Comparison of ENCODE assay signal across 8 cellular contexts in the genomic region with DNA sequence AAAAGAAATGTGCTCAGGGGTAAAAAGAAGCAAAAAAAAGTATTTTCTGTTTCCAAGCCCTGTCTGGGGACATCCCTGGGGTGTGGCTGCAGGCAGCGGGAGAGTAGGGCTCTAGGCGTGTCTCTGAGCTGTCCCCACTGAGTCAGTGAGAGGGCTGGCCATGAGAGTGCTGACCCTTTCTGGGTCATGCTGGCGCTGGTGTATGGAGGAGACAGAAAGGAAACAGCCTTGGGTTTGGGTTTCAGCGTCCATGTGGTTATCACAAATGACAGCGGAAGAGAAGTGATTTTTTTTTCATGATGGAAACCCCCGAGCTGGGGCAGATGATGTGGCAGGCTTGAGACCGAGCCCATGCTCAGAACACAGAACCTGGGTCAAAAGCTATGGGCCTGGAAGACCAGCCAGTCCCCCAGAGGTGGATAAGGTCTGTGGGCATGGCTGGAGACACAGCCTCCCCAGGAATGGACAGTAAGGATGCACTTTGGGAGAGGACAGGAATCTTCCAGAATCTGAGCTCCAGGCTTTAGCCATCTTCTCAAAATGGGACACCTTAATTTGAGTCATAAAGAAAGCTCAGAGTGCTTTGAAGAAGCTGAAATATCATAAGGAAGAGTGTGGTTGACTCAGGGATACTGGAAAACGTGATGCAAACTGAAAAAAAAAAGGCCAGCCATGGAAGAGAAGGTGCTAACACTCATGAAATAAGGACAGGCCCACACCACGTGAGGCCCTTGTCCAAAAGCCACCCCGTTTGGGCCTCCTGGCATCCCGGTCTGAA. TPM values are rescaled to one million over a fixed set of nuclear protein-coding genes. Genes with fewer than 3 reads are reported as not detected.
A peak's percentile ranks its signal among the peaks of the same experiment; 100 is the strongest.
DNase-seq lines count a peak whose midpoint lies in the region; ATAC-seq lines count a peak whose summit lies in the region.

No MANE protein-coding gene starts in this region.

- DNase-seq in T-helper 17 cell (peak; percentile 29 to 59 (median 34)), middle frontal gyrus (ENCODE audit: extremely low spot score, low spot score) (no peak), KG1 (lab: John Stamatoyannopoulos, UW) (no peak), NCI-H345 treated with DMSO at 0.1 percent for 48 hours (lab: John Stamatoyannopoulos, UW; ENCODE audit: unreplicated experiment) (no peak), kidney glomerular epithelial cell (lab: John Stamatoyannopoulos, UW) (no peak)
- DNase-seq in effector CD4-positive, alpha-beta T cell = peak; percentile 42
- peak; percentile 12 for DNase-seq in stimulated activated CD4-positive, alpha-beta T cell treated with anti-CD3 and anti-CD28 coated beads, Interleukin-12 subunit alpha, Interleukin-12 subunit beta, amount 100 ng/mL, for 4 hours

- H3K27me3 Mint-ChIP-seq in T-helper 17 cell = no peaks in the 10 kb centered on the region

- peak overlapping the region; percentile 100 for H3K27ac Mint-ChIP-seq in T-helper 17 cell

- no peaks in the 10 kb centered on the region for H3K36me3 Mint-ChIP-seq in T-helper 17 cell (ENCODE audit: low read depth)

- ATAC-seq in GM19023 (IDR thresholded peaks at IDR 0.05; ENCODE audit: unreplicated experiment) (peak; percentile 63), T-helper 17 cell (peak; percentile 89)

- peak overlapping the region; percentile 84 for H3K4me3 Mint-ChIP-seq in T-helper 17 cell

- no peaks in the 10 kb centered on the region for H3K9me3 ChIP-seq in T-helper 17 cell (ENCODE audit: control insufficient read depth, low read length, poor library complexity, severe bottlenecking)

- H3K4me1 Mint-ChIP-seq in T-helper 17 cell = peaks cover 43% of the 10 kb centered on the region

RNA-seq across cellular contexts. Expression of gene SYNE3, which starts 36.2 kb away (rescaled TPM):
- total RNA-seq in T-helper 17 cell = 10 to 100 TPM; 59.6 to 64.8 TPM

RNA-seq across cellular contexts. Expression of gene GLRX5, which starts 54.6 kb away (rescaled TPM):
- 10 to 100 TPM; 14.8 to 17.7 TPM for total RNA-seq in T-helper 17 cell

Comparison
In these comparisons a context has a peak if more than half of its experiments do, and no peak if none do; other contexts are left out.
1. DNase-seq: peak in T-helper 17 cell (3 of 3), effector CD4-positive, alpha-beta T cell (single experiment) and stimulated activated CD4-positive, alpha-beta T cell treated with anti-CD3 and anti-CD28 coated beads, Interleukin-12 subunit alpha, Interleukin-12 subunit beta, amount 100 ng/mL, for 4 hours (single experiment); none in middle frontal gyrus (single experiment), KG1 (single experiment), NCI-H345 treated with DMSO at 0.1 percent for 48 hours (single experiment) and kidney glomerular epithelial cell (single experiment).